In genomic region chr4:2802618-2803531, GRCh38 we compare ENCODE assay signal across 2 cellular contexts.
TF ChIP-seq lines count a peak whose summit lies in the region.

No MANE protein-coding gene starts in this region.

TF ChIP-seq in HepG2, 621 proteins besides CTCF, POLR2A, EP300 and RAD21 (continues in another document):
- TF ChIP-seq ZNF788 (CRISPR knock-in tag; IDR thresholded peaks at IDR 0.05; ENCODE audit: borderline replicate concordance), result no peak
- TF ChIP-seq, protein P1, sequence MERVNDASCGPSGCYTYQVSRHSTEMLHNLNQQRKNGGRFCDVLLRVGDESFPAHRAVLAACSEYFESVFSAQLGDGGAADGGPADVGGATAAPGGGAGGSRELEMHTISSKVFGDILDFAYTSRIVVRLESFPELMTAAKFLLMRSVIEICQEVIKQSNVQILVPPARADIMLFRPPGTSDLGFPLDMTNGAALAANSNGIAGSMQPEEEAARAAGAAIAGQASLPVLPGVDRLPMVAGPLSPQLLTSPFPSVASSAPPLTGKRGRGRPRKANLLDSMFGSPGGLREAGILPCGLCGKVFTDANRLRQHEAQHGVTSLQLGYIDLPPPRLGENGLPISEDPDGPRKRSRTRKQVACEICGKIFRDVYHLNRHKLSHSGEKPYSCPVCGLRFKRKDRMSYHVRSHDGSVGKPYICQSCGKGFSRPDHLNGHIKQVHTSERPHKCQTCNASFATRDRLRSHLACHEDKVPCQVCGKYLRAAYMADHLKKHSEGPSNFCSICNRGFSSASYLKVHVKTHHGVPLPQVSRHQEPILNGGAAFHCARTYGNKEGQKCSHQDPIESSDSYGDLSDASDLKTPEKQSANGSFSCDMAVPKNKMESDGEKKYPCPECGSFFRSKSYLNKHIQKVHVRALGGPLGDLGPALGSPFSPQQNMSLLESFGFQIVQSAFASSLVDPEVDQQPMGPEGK (CRISPR knock-in tag; IDR thresholded peaks at IDR 0.05), result no peak
- TF ChIP-seq RXRB (CRISPR knock-in tag; IDR thresholded peaks at IDR 0.05; ENCODE audit: borderline replicate concordance), result no peak
- TF ChIP-seq MAFK (conservative IDR thresholded peaks at IDR 0.05 in 1 of 2, IDR thresholded peaks at IDR 0.05 in 1 of 2; ENCODE audit: low read length in 2 of 2), result peak; percentile 68 to 77
- no peak for TF ChIP-seq DBP (CRISPR knock-in tag; IDR thresholded peaks at IDR 0.05; ENCODE audit: not compliant biosample characterization)
- no peak for TF ChIP-seq RORA (CRISPR knock-in tag; IDR thresholded peaks at IDR 0.05)
- no peak for TF ChIP-seq SRF (IDR thresholded peaks at IDR 0.05; ENCODE audit: low read depth, low read length)
- no peak for TF ChIP-seq THAP9 (CRISPR knock-in tag; IDR thresholded peaks at IDR 0.05; ENCODE audit: borderline replicate concordance)
- TF ChIP-seq, protein P2, sequence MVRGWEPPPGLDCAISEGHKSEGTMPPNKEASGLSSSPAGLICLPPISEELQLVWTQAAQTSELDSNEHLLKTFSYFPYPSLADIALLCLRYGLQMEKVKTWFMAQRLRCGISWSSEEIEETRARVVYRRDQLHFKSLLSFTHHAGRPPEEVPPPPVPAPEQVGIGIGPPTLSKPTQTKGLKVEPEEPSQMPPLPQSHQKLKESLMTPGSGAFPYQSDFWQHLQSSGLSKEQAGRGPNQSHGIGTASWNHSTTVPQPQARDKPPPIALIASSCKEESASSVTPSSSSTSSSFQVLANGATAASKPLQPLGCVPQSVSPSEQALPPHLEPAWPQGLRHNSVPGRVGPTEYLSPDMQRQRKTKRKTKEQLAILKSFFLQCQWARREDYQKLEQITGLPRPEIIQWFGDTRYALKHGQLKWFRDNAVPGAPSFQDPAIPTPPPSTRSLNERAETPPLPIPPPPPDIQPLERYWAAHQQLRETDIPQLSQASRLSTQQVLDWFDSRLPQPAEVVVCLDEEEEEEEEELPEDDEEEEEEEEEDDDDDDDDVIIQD (CRISPR knock-in tag; IDR thresholded peaks at IDR 0.05; ENCODE audit: low read depth), result no peak
- TF ChIP-seq ZXDC (CRISPR knock-in tag; IDR thresholded peaks at IDR 0.05), result no peak
- TF ChIP-seq ZSCAN5A (CRISPR knock-in tag; IDR thresholded peaks at IDR 0.05; ENCODE audit: borderline replicate concordance), result no peak
- TF ChIP-seq, protein P3, sequence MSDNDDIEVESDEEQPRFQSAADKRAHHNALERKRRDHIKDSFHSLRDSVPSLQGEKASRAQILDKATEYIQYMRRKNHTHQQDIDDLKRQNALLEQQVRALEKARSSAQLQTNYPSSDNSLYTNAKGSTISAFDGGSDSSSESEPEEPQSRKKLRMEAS (IDR thresholded peaks at IDR 0.05), result no peak
- no peak for TF ChIP-seq RNF2 (conservative IDR thresholded peaks at IDR 0.05; ENCODE audit: low read depth)

TF ChIP-seq in GM23338, 12 proteins besides CTCF, POLR2A, EP300 and RAD21:
- TF ChIP-seq JUNB (IDR thresholded peaks at IDR 0.05; ENCODE audit: unreplicated experiment) (no peak), POLR2AphosphoS5 (IDR thresholded peaks at IDR 0.05; ENCODE audit: low read depth) (no peak)
- TF ChIP-seq, protein P4, sequence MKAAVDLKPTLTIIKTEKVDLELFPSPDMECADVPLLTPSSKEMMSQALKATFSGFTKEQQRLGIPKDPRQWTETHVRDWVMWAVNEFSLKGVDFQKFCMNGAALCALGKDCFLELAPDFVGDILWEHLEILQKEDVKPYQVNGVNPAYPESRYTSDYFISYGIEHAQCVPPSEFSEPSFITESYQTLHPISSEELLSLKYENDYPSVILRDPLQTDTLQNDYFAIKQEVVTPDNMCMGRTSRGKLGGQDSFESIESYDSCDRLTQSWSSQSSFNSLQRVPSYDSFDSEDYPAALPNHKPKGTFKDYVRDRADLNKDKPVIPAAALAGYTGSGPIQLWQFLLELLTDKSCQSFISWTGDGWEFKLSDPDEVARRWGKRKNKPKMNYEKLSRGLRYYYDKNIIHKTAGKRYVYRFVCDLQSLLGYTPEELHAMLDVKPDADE (IDR thresholded peaks at IDR 0.05), result no peak
